In genomic region chr7:131568953-131569352, GRCh38 we compare ENCODE assay signal across 18 cellular contexts.
"Had no signal": no experiment of that assay in that cellular context is flagged by ENCODE, and none has a peak within 500 bp of the region (broad histone marks: within the 10 kb centered on the region; RNA-seq: fewer than 3 reads in every experiment).

No MANE protein-coding gene starts in this region.

- H3K9me3 ChIP-seq: stomach, thoracic aorta, transverse colon had no signal

- ATAC-seq: esophagus mucosa, left ventricle myocardium superior, right cardiac atrium had no signal

- H3K4me3 ChIP-seq: coronary artery, dorsolateral prefrontal cortex, lung, stomach, thoracic aorta, transverse colon had no signal

- H3K27ac Mint-ChIP-seq: immature natural killer cell, naive B cell, nephron had no signal

- H3K4me1 ChIP-seq: stomach, transverse colon had no signal

- H3K36me3 ChIP-seq: stomach, thoracic aorta, transverse colon had no signal

- H3K27me3 ChIP-seq: dorsolateral prefrontal cortex, stomach, transverse colon had no signal

- H3K36me3 Mint-ChIP-seq: immature natural killer cell, naive B cell had no signal

- H3K9me3 Mint-ChIP-seq: immature natural killer cell, nephron had no signal

- H3K4me1 Mint-ChIP-seq: immature natural killer cell, naive B cell had no signal

- H3K27ac ChIP-seq: coronary artery, dorsolateral prefrontal cortex, stomach, thoracic aorta, transverse colon had no signal

- H3K4me3 Mint-ChIP-seq: immature natural killer cell, nephron had no signal

- DNase-seq: dorsolateral prefrontal cortex; effector CD8-positive, alpha-beta T cell; immature natural killer cell; left ventricle myocardium superior; mesenchymal stem cell; naive B cell; right cardiac atrium; small intestine; stimulated activated CD4-positive, alpha-beta T cell treated with anti-CD3 and anti-CD28 coated beads, Interleukin-12 subunit alpha, Interleukin-12 subunit beta, amount 100 ng/mL, for 4 hours; stimulated activated naive CD4-positive, alpha-beta T cell; stomach; substantia nigra; transverse colon had no signal
